1 cellular context compared by ENCODE assay signal in the genomic region with DNA sequence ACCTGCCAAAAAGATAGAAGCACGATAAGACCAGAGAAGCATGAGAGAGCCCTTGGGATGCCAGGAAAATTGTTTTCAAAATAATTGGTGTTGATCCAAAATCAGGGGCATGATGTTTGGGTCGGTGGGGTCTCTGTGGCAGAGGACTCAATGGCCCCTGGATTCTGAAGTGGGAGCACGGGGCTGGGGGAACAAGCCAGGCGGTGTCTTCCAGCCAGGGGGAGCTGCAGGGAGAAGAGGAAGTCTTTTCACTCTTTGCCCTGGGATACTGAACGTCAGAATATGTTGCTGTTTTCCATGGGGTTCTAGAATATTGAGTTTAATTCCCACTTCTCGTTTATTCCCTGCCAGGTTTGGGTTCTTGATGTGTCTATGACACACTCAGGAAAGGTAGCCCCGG.
TF ChIP-seq lines count a peak whose summit lies in the region.

No MANE protein-coding gene starts in this region.

TF ChIP-seq in H1, 55 proteins besides CTCF, POLR2A, EP300 and RAD21:
- TF ChIP-seq MAFK (IDR thresholded peaks at IDR 0.05; ENCODE audit: low read depth, low read length) = no peak
- no peak for TF ChIP-seq TBP (IDR thresholded peaks at IDR 0.05; ENCODE audit: low read depth, low read length)
- no peak for TF ChIP-seq BACH1 (IDR thresholded peaks at IDR 0.05; ENCODE audit: low read length)
- TF ChIP-seq YY1 (IDR thresholded peaks at IDR 0.05; ENCODE audit: low read depth, low read length) = no peak
- no peak for TF ChIP-seq GTF2F1 (IDR thresholded peaks at IDR 0.05; ENCODE audit: borderline replicate concordance, low read depth, low read length)
- TF ChIP-seq JUN (IDR thresholded peaks at IDR 0.05; ENCODE audit: low read depth, low read length) = no peak
- TF ChIP-seq HDAC2 (IDR thresholded peaks at IDR 0.05; ENCODE audit: borderline replicate concordance in 1 of 2, low read depth in 2 of 2, low read length in 2 of 2) = no peak
